2 cellular contexts compared by ENCODE assay signal in the genomic region with DNA sequence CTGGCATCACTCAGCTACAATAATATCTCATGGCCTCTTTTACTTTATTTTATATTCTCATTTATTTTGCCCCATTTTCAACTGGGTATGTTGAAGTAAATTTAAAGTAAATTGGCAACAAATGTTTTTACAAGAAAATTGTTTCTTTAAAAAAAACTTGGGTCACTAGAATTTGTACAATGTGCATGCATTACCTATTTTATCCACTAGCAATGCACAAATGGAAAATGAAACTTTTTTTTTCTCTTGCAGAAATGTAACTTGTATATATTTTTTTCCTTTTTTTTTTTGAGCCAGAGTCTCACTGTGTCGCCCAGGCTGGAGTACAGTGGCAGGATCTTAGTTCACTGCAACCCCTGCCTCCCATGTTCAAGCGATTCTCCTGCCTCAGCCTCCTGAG.
TF ChIP-seq lines count a peak whose summit lies in the region.

No MANE protein-coding gene starts in this region.

TF ChIP-seq in HEK293, 187 proteins besides CTCF, POLR2A, EP300 and RAD21:
- peak; percentile 6; the same call in 1 of the 2 replicates for TF ChIP-seq PRDM6 (tag by site-specific recombination; IDR thresholded peaks at IDR 0.05)
- TF ChIP-seq KLF1 (tag by site-specific recombination; IDR thresholded peaks at IDR 0.05), result no peak

TF ChIP-seq in GM12878, 131 proteins besides CTCF, POLR2A, EP300 and RAD21:
- TF ChIP-seq ZNF384 (IDR thresholded peaks at IDR 0.05; ENCODE audit: borderline replicate concordance, low read depth, low read length) (0 out of 2 replicates have a peak, but pooled peaks have one; percentile 25), CBX3 (IDR thresholded peaks at IDR 0.05; ENCODE audit: borderline replicate concordance, low read depth) (no peak)
TF ChIP-seq in GM12878: peak in this region for 1.
